7 cellular contexts compared by ENCODE assay signal in genomic region chr17:7177210-7177953, GRCh38. TPM values are rescaled to one million over a fixed set of nuclear protein-coding genes. Genes with fewer than 3 reads are reported as not detected.
DNase-seq lines count a peak whose midpoint lies in the region; ATAC-seq, FAIRE-seq and TF ChIP-seq lines count a peak whose summit lies in the region.

No MANE protein-coding gene starts in this region.

- H3K4me3 ChIP-seq in keratinocyte (ENCODE audit: control insufficient read depth in 2 of 3, extremely low read depth in 1 of 3, insufficient read depth in 2 of 3, low read depth in 1 of 3, low read length in 3 of 3): peak overlapping the region in 1 of 3 experiments; percentile 29

- no peaks in the 10 kb centered on the region for H3K79me2 ChIP-seq in keratinocyte (ENCODE audit: control insufficient read depth, insufficient read depth, low read length)

- peak; percentile 63 to 75 for ATAC-seq in activated CD4-positive, CD25-positive, alpha-beta regulatory T cell treated with anti-CD3 and anti-CD28 coated beads, Interleukin-2, amount 50 U/mL, for 24 hours
- ATAC-seq in GM18520 (IDR thresholded peaks at IDR 0.05; ENCODE audit: unreplicated experiment): no peak

- dilution Hi-C loops in keratinocyte (cut with MboI; ENCODE audit: extremely low pct_ligation_motif_present, low sequenced_read_pairs): no loop called here

- peak; percentile 85 for DNase-seq in GM12892 (ENCODE audit: insufficient read length)
- peak; percentile 56 to 63 for DNase-seq in NCI-H1930 (lab: John Stamatoyannopoulos, UW)
- DNase-seq in central memory CD4-positive, alpha-beta T cell: peak; percentile 51
- no peak for DNase-seq in keratinocyte (ENCODE audit: low read depth, low spot score)
- DNase-seq in stimulated activated CD4-positive, alpha-beta T cell treated with anti-CD3 and anti-CD28 coated beads, Interleukin-12 subunit alpha, Interleukin-12 subunit beta, amount 100 ng/mL, for 4 hours: peak; percentile 58

- H2AFZ ChIP-seq in keratinocyte (ENCODE audit: control insufficient read depth, low read length): peak overlapping the region; percentile 34

- no peak overlapping the region for H3K27ac ChIP-seq in keratinocyte (ENCODE audit: control insufficient read depth, insufficient read depth, low read length)

- peak overlapping the region; percentile 61 for H3K4me2 ChIP-seq in keratinocyte (ENCODE audit: control insufficient read depth, extremely low read depth, insufficient read depth, low read depth, low read length)

- no peaks in the 10 kb centered on the region for H3K9me1 ChIP-seq in keratinocyte (ENCODE audit: control insufficient read depth, extremely low read depth, insufficient read depth, low read length)

- FAIRE-seq in GM12892 (lab: Jason Lieb, UNC) (no peak), keratinocyte (lab: Jason Lieb, UNC) (no peak)

- no peaks in the 10 kb centered on the region for H3K36me3 ChIP-seq in keratinocyte (ENCODE audit: control insufficient read depth in 2 of 2, extremely low read depth in 1 of 2, insufficient read depth in 2 of 2, low read length in 2 of 2)

- peaks cover 7% of the 10 kb centered on the region for H3K4me1 ChIP-seq in keratinocyte (ENCODE audit: control insufficient read depth, extremely low read depth, insufficient read depth, low read length)

- no peaks in the 10 kb centered on the region for H4K20me1 ChIP-seq in keratinocyte (ENCODE audit: control insufficient read depth, extremely low read depth, insufficient read depth, low read length)

- H3K9me3 ChIP-seq in keratinocyte (ENCODE audit: control insufficient read depth, low read depth, low read length): no peaks in the 10 kb centered on the region

- peak overlapping the region; percentile 5 for H3K9ac ChIP-seq in keratinocyte (ENCODE audit: control insufficient read depth, extremely low read depth, insufficient read depth, low read length)

- H3K27me3 ChIP-seq in keratinocyte (ENCODE audit: control insufficient read depth, extremely low read depth, insufficient read depth, low read length): peaks cover 22% of the 10 kb centered on the region

- TF ChIP-seq CTCF in keratinocyte (optimal IDR thresholded peaks at IDR 0.05 in 1 of 3, IDR thresholded peaks at IDR 0.05 in 1 of 3, conservative IDR thresholded peaks at IDR 0.05 in 1 of 3; ENCODE audit: extremely low read depth in 1 of 3, insufficient read depth in 2 of 3, low read length in 3 of 3): peak; percentile 87 to 96 (median 89)

- TF ChIP-seq POLR2A in GM12892 (IDR thresholded peaks at IDR 0.05; ENCODE audit: low read depth, low read length): no peak

RNA-seq across cellular contexts. Expression of gene ASGR1, which starts 1.8 kb away (rescaled TPM):
- not detected for polyA plus RNA-seq in GM12892 (2012; ENCODE audit: missing spikeins)
- polyA plus RNA-seq in keratinocyte: 0.12 to 0.22 TPM (median 0.18 TPM) in 3 replicates
- 0.91 TPM for polyA plus RNA-seq in keratinocyte (2011; ENCODE audit: low read depth)
- 0.08 TPM in 1 of 2 replicates, not detected in the other for polyA plus RNA-seq in keratinocyte (2011; cell fraction: cytosol; rRNA removed)
- polyA plus RNA-seq in keratinocyte (2011; cell fraction: nucleus; rRNA removed): 0.96 and 2.1 TPM in 2 replicates
- polyA plus RNA-seq in keratinocyte (2012; ENCODE audit: low replicate concordance): 0.17 and 0.96 TPM in 2 replicates
- polyA minus RNA-seq in keratinocyte: not detected in 3 replicates
- polyA minus RNA-seq in keratinocyte (2011; cell fraction: cytosol; rRNA and poly(A)+ RNA removed): not detected
- 0.32 and 1.2 TPM in 2 replicates for polyA minus RNA-seq in keratinocyte (2011; cell fraction: nucleus; rRNA and poly(A)+ RNA removed)

RNA-seq across cellular contexts. Expression of gene DLG4, which starts 42.3 kb away (rescaled TPM):
- 2.1 TPM for polyA plus RNA-seq in GM12892 (2012; ENCODE audit: missing spikeins)
- 4.5 to 7.2 TPM (median 5.5 TPM) in 3 replicates for polyA plus RNA-seq in keratinocyte
- 2.0 TPM for polyA plus RNA-seq in keratinocyte (2011; ENCODE audit: low read depth)
- 2.5 and 5.6 TPM in 2 replicates for polyA plus RNA-seq in keratinocyte (2011; cell fraction: cytosol; rRNA removed)
- polyA plus RNA-seq in keratinocyte (2011; cell fraction: nucleus; rRNA removed): 18.1 and 23.3 TPM in 2 replicates
- polyA plus RNA-seq in keratinocyte (2012; ENCODE audit: low replicate concordance): 3.8 and 7.9 TPM in 2 replicates
- 4.7 to 19.3 TPM (median 5.7 TPM) in 3 replicates for polyA minus RNA-seq in keratinocyte
- 9.2 TPM for polyA minus RNA-seq in keratinocyte (2011; cell fraction: cytosol; rRNA and poly(A)+ RNA removed)
- 4.5 and 7.7 TPM in 2 replicates for polyA minus RNA-seq in keratinocyte (2011; cell fraction: nucleus; rRNA and poly(A)+ RNA removed)

RNA-seq across cellular contexts. Expression of gene ACADVL, which starts 42.4 kb away (rescaled TPM):
- 223 TPM for polyA plus RNA-seq in GM12892 (2012; ENCODE audit: missing spikeins)
- polyA plus RNA-seq in keratinocyte: 300 to 633 TPM (median 301 TPM) in 3 replicates
- polyA plus RNA-seq in keratinocyte (2011; ENCODE audit: low read depth): 320 TPM
- polyA plus RNA-seq in keratinocyte (2011; cell fraction: cytosol; rRNA removed): 104 and 182 TPM in 2 replicates
- polyA plus RNA-seq in keratinocyte (2011; cell fraction: nucleus; rRNA removed): 2,509 and 2,890 TPM in 2 replicates
- 288 and 791 TPM in 2 replicates for polyA plus RNA-seq in keratinocyte (2012; ENCODE audit: low replicate concordance)
- 244 to 273 TPM (median 251 TPM) in 3 replicates for polyA minus RNA-seq in keratinocyte
- polyA minus RNA-seq in keratinocyte (2011; cell fraction: cytosol; rRNA and poly(A)+ RNA removed): 158 TPM
- polyA minus RNA-seq in keratinocyte (2011; cell fraction: nucleus; rRNA and poly(A)+ RNA removed): 250 and 252 TPM in 2 replicates

RNA-seq across cellular contexts. Expression of gene DVL2, which starts 56.9 kb away (rescaled TPM):
- 29.3 TPM for polyA plus RNA-seq in GM12892 (2012; ENCODE audit: missing spikeins)
- polyA plus RNA-seq in keratinocyte: 3.7 to 6.3 TPM (median 4.7 TPM) in 3 replicates
- polyA plus RNA-seq in keratinocyte (2011; ENCODE audit: low read depth): 37.4 TPM
- 2.5 and 4.6 TPM in 2 replicates for polyA plus RNA-seq in keratinocyte (2011; cell fraction: cytosol; rRNA removed)
- 13.5 and 19.5 TPM in 2 replicates for polyA plus RNA-seq in keratinocyte (2011; cell fraction: nucleus; rRNA removed)
- 18.0 and 25.1 TPM in 2 replicates for polyA plus RNA-seq in keratinocyte (2012; ENCODE audit: low replicate concordance)
- 9.5 to 27.7 TPM (median 17.8 TPM) in 3 replicates for polyA minus RNA-seq in keratinocyte
- 8.4 TPM for polyA minus RNA-seq in keratinocyte (2011; cell fraction: cytosol; rRNA and poly(A)+ RNA removed)
- 11.5 and 17.1 TPM in 2 replicates for polyA minus RNA-seq in keratinocyte (2011; cell fraction: nucleus; rRNA and poly(A)+ RNA removed)
